In genomic region chr6:117513778-117514371, GRCh38 we compare ENCODE assay signal across 21 cellular contexts. TPM values are rescaled to one million over a fixed set of nuclear protein-coding genes. Genes with fewer than 3 reads are reported as not detected.
DNase-seq lines count a peak whose midpoint lies in the region; ATAC-seq, FAIRE-seq and TF ChIP-seq lines count a peak whose summit lies in the region.
"Had no signal": no experiment of that assay in that cellular context is flagged by ENCODE, and none has a peak within 500 bp of the region (broad histone marks: within the 10 kb centered on the region; RNA-seq: fewer than 3 reads in every experiment).

No MANE protein-coding gene starts in this region.

- H4K8ac ChIP-seq in trophoblast cell (ENCODE audit: low read depth, low read length) = no peak overlapping the region

- H3K79me1 ChIP-seq in trophoblast cell (ENCODE audit: low read length) = peaks cover 9% of the 10 kb centered on the region

- H3K27ac ChIP-seq in astrocyte (ENCODE audit: low read depth, low read length) (no peak overlapping the region), trophoblast cell (ENCODE audit: low read depth, low read length) (no peak overlapping the region)
- H3K27ac ChIP-seq: BLaER1, GM23248, KMS-11 had no signal

- no peak overlapping the region for H2AK5ac ChIP-seq in trophoblast cell (ENCODE audit: low read length)

- peak overlapping the region; percentile 35 for H4K91ac ChIP-seq in trophoblast cell (ENCODE audit: low read depth, low read length)

- H3K4me2 ChIP-seq in astrocyte (ENCODE audit: low read length) (peak overlapping the region; percentile 10), trophoblast cell (ENCODE audit: low read length) (no peak overlapping the region)
- H3K4me2 ChIP-seq: BLaER1, KMS-11 had no signal

- H3K27ac Mint-ChIP-seq in Caco-2 (ENCODE audit: unreplicated experiment) (peak overlapping the region; percentile 94), astrocyte (ENCODE audit: unreplicated experiment) (no peak overlapping the region), mesothelial cell of epicardium (peak overlapping the region; percentile 86)
- no peak overlapping the region for H3K27ac Mint-ChIP-seq in stimulated activated naive CD8-positive, alpha-beta T cell treated with anti-CD3 and anti-CD28 coated beads, Interleukin-15, amount 100 ng/mL, for 72 hours
- H3K27ac Mint-ChIP-seq: CD4-positive, CD25-positive, alpha-beta regulatory T cell had no signal

- no peak overlapping the region for H2BK5ac ChIP-seq in trophoblast cell (ENCODE audit: low read depth, low read length, poor library complexity)

- H3K4me3 Mint-ChIP-seq in Caco-2 (ENCODE audit: unreplicated experiment) = peak overlapping the region; percentile 5
- no peak overlapping the region for H3K4me3 Mint-ChIP-seq in astrocyte (ENCODE audit: unreplicated experiment)
- H3K4me3 Mint-ChIP-seq in mesothelial cell of epicardium = no peak overlapping the region
- no peak overlapping the region for H3K4me3 Mint-ChIP-seq in stimulated activated naive CD8-positive, alpha-beta T cell treated with anti-CD3 and anti-CD28 coated beads, Interleukin-15, amount 100 ng/mL, for 72 hours
- H3K4me3 Mint-ChIP-seq: CD4-positive, CD25-positive, alpha-beta regulatory T cell; H9 had no signal

- H2AFZ ChIP-seq in astrocyte (ENCODE audit: low read depth, low read length) (no peak overlapping the region), trophoblast cell (ENCODE audit: insufficient read depth, low read length, poor library complexity) (no peak overlapping the region)
- H2AFZ ChIP-seq: GM23248 had no signal

- H3K4me1 Mint-ChIP-seq in Caco-2 (ENCODE audit: low read depth, unreplicated experiment) = peaks cover 71% of the 10 kb centered on the region
- H3K4me1 Mint-ChIP-seq in astrocyte (ENCODE audit: low read depth, unreplicated experiment) = peaks cover 25% of the 10 kb centered on the region
- peaks cover 63% of the 10 kb centered on the region for H3K4me1 Mint-ChIP-seq in mesothelial cell of epicardium
- no peaks in the 10 kb centered on the region for H3K4me1 Mint-ChIP-seq in stimulated activated naive CD8-positive, alpha-beta T cell treated with anti-CD3 and anti-CD28 coated beads, Interleukin-15, amount 100 ng/mL, for 72 hours
- H3K4me1 Mint-ChIP-seq: CD4-positive, CD25-positive, alpha-beta regulatory T cell had no signal

- no peak for TF ChIP-seq CTCF in Caco-2 (IDR thresholded peaks at IDR 0.05; ENCODE audit: insufficient read depth in 1 of 2, low read depth in 1 of 2, low read length in 1 of 2, severe bottlenecking in 1 of 2, unreplicated experiment in 1 of 2)
- no peak for TF ChIP-seq CTCF in astrocyte (IDR thresholded peaks at IDR 0.05; ENCODE audit: insufficient read depth, low read depth, low read length)
- TF ChIP-seq CTCF in mesothelial cell of epicardium (IDR thresholded peaks at IDR 0.05; ENCODE audit: unreplicated experiment) = no peak

- H3K36me3 Mint-ChIP-seq in Caco-2 (ENCODE audit: insufficient read depth, unreplicated experiment) (peaks cover 72% of the 10 kb centered on the region), astrocyte (ENCODE audit: low read depth, unreplicated experiment) (peaks cover 34% of the 10 kb centered on the region), mesothelial cell of epicardium (peaks cover 19% of the 10 kb centered on the region)

- peak overlapping the region; percentile 84 for H2BK120ac ChIP-seq in trophoblast cell (ENCODE audit: insufficient read depth, low read length, poor library complexity)

- POLR2A ChIA-PET in Caco-2 (lab: Charles Lee) = no interaction called here

- no peak for FAIRE-seq in astrocyte (lab: Jason Lieb, UNC)
- FAIRE-seq: G401.6 had no signal

- no peak overlapping the region for H3K9ac ChIP-seq in astrocyte (ENCODE audit: low read length)
- H3K9ac ChIP-seq in trophoblast cell (ENCODE audit: low read length) = no peak overlapping the region
- H3K9ac ChIP-seq: BLaER1, GM23248, KMS-11 had no signal

- no peak overlapping the region for H3K18ac ChIP-seq in trophoblast cell (ENCODE audit: low read length)

- H3K27me3 ChIP-seq in Caco-2 (replicated peaks; ENCODE audit: control insufficient read depth, insufficient read depth, low read length) (no peaks in the 10 kb centered on the region), astrocyte (ENCODE audit: insufficient read depth, low read length) (no peaks in the 10 kb centered on the region), trophoblast cell (ENCODE audit: insufficient read depth, low read length) (no peaks in the 10 kb centered on the region)
- H3K27me3 ChIP-seq: BLaER1 had no signal

- peak overlapping the region; percentile 73 for H2BK12ac ChIP-seq in trophoblast cell (ENCODE audit: low read length)

- H3K9me3 Mint-ChIP-seq in Caco-2 (ENCODE audit: unreplicated experiment) (no peaks in the 10 kb centered on the region), astrocyte (ENCODE audit: unreplicated experiment) (peaks cover 4% of the 10 kb centered on the region), mesothelial cell of epicardium (no peaks in the 10 kb centered on the region)
- no peaks in the 10 kb centered on the region for H3K9me3 Mint-ChIP-seq in stimulated activated naive CD8-positive, alpha-beta T cell treated with anti-CD3 and anti-CD28 coated beads, Interleukin-15, amount 100 ng/mL, for 72 hours
- H3K9me3 Mint-ChIP-seq: CD4-positive, CD25-positive, alpha-beta regulatory T cell had no signal

- no CpG with 5 or more reads among the region's 7 CpGs for WGBS in trophoblast cell (ENCODE audit: extremely low coverage, insufficient coverage, insufficient read length)

- H3K36me3 ChIP-seq in Caco-2 (ENCODE audit: control insufficient read depth, insufficient read depth, low read length) = no peaks in the 10 kb centered on the region
- H3K36me3 ChIP-seq in astrocyte (ENCODE audit: insufficient read depth, low read length) = peaks cover 15% of the 10 kb centered on the region
- H3K36me3 ChIP-seq in trophoblast cell (ENCODE audit: control insufficient read depth in 1 of 2, insufficient read depth in 2 of 2, low read length in 2 of 2) = peaks cover 2 to 8% of the 10 kb centered on the region in 2 experiments
- H3K36me3 ChIP-seq: BLaER1 had no signal

- CTCF ChIA-PET in Caco-2 (lab: Charles Lee) = no interaction called here

- H3K9me3 ChIP-seq in Caco-2 (no peaks in the 10 kb centered on the region), astrocyte (ENCODE audit: insufficient read depth, low read depth, low read length) (no peaks in the 10 kb centered on the region), trophoblast cell (ENCODE audit: insufficient read depth, low read depth, low read length) (no peaks in the 10 kb centered on the region)
- H3K9me3 ChIP-seq: BLaER1 had no signal

- H4K20me1 ChIP-seq in astrocyte (ENCODE audit: insufficient read depth, low read length) = no peaks in the 10 kb centered on the region
- H4K20me1 ChIP-seq: BLaER1 had no signal

- intact Hi-C loops in Caco-2 (cut with micrococcal nuclease; ENCODE audit: unreplicated experiment) = no loop called here

- BruUV-seq in Caco-2 (replicated peaks; lab: Mats Ljungman, UMichigan) = no TSS peak

- H3K27me3 Mint-ChIP-seq in Caco-2 (ENCODE audit: insufficient read depth, unreplicated experiment) (no peaks in the 10 kb centered on the region), astrocyte (ENCODE audit: low read depth, unreplicated experiment) (no peaks in the 10 kb centered on the region), mesothelial cell of epicardium (ENCODE audit: low read depth) (no peaks in the 10 kb centered on the region)
- H3K27me3 Mint-ChIP-seq in stimulated activated naive CD8-positive, alpha-beta T cell treated with anti-CD3 and anti-CD28 coated beads, Interleukin-15, amount 100 ng/mL, for 72 hours = no peaks in the 10 kb centered on the region

- H3K4me1 ChIP-seq in Caco-2 (peaks cover 86% of the 10 kb centered on the region), astrocyte (ENCODE audit: insufficient read depth, low read length) (peaks cover 37% of the 10 kb centered on the region), trophoblast cell (ENCODE audit: control insufficient read depth in 1 of 2, insufficient read depth in 2 of 2, low read length in 2 of 2) (peaks cover 2 to 15% of the 10 kb centered on the region in 2 experiments)
- H3K4me1 ChIP-seq: BLaER1 had no signal

- no peak overlapping the region for H3K14ac ChIP-seq in trophoblast cell (ENCODE audit: low read length)

- no peak overlapping the region for H3K23ac ChIP-seq in trophoblast cell (ENCODE audit: low read length)

- DNase-seq in Caco-2 = no peak
- peak; percentile 46 for DNase-seq in astrocyte (ENCODE audit: low read depth)
- DNase-seq in mesothelial cell of epicardium (ENCODE audit: low spot score in 2 of 2, unreplicated experiment in 2 of 2) = no peak
- DNase-seq in trophoblast cell = peak in 1 of 2 donors; percentile 56
- no peak for DNase-seq in cortex of kidney (lab: John Stamatoyannopoulos, UW)
- DNase-seq in stimulated activated naive CD8-positive, alpha-beta T cell treated with anti-CD3 and anti-CD28 coated beads, Interleukin-15, amount 100 ng/mL, for 72 hours = no peak
- no peak for DNase-seq in KG1 (lab: John Stamatoyannopoulos, UW)
- DNase-seq: CD4-positive, CD25-positive, alpha-beta regulatory T cell; GM23248; H9; IMR-90; MM.1S; NCI-H1694; NCI-H2029 treated with DMSO at 0.1 percent for 48 hours; NCI-H526 treated with DMSO at 0.1 percent for 48 hours; SHP77 treated with DMSO at 0.1 percent for 48 hours had no signal

- no peak overlapping the region for H3K4ac ChIP-seq in trophoblast cell (ENCODE audit: low read depth, low read length)

- peaks cover 73% of the 10 kb centered on the region for H3K79me2 ChIP-seq in astrocyte (ENCODE audit: insufficient read depth, low read length)
- H3K79me2 ChIP-seq in trophoblast cell (ENCODE audit: control insufficient read depth, insufficient read depth, low read length, poor library complexity) = no peaks in the 10 kb centered on the region

- H4K12ac ChIP-seq in trophoblast cell (ENCODE audit: low read depth, low read length) = no peak overlapping the region

- no peak for ATAC-seq in stimulated activated naive CD8-positive, alpha-beta T cell treated with anti-CD3 and anti-CD28 coated beads, Interleukin-15, amount 100 ng/mL, for 72 hours
- no peak for ATAC-seq in HG03442 (IDR thresholded peaks at IDR 0.05; ENCODE audit: unreplicated experiment)
- ATAC-seq: Panc1 had no signal

- H3K4me3 ChIP-seq in Caco-2 (ENCODE audit: low read depth, low read length) = no peak overlapping the region
- no peak overlapping the region for H3K4me3 ChIP-seq in astrocyte (ENCODE audit: insufficient read depth, low read depth, low read length)
- H3K4me3 ChIP-seq in trophoblast cell (ENCODE audit: low read depth, low read length) = no peak overlapping the region
- H3K4me3 ChIP-seq: BLaER1, GM23248 had no signal

RNA-seq across cellular contexts. Expression of gene DCBLD1, which starts 31.4 kb away (rescaled TPM):
- total RNA-seq in Caco-2 (2022) (69.3 and 73.4 TPM in 2 replicates), astrocyte (36.8 and 44.9 TPM in 2 replicates), mesothelial cell of epicardium (30.1 to 34.5 TPM (median 30.8 TPM) in 3 replicates)
- polyA plus RNA-seq in trophoblast cell (2013) = 29.5 and 31.4 TPM in 2 replicates

Comparison
In these comparisons a context has a peak if more than half of its experiments do, and no peak if none do; other contexts are left out.
1. H3K27ac Mint-ChIP-seq: peak in Caco-2 (single experiment) and mesothelial cell of epicardium (single experiment); none in astrocyte (single experiment) and stimulated activated naive CD8-positive, alpha-beta T cell treated with anti-CD3 and anti-CD28 coated beads, Interleukin-15, amount 100 ng/mL, for 72 hours (0 of 2).